ENCODE assay signal across 19 cellular contexts in genomic region chr18:79495591-79496071, GRCh38.
DNase-seq lines count a peak whose midpoint lies in the region; ATAC-seq and TF ChIP-seq lines count a peak whose summit lies in the region.
"Had no signal": no experiment of that assay in that cellular context is flagged by ENCODE, and none has a peak within 500 bp of the region (broad histone marks: within the 10 kb centered on the region; RNA-seq: fewer than 3 reads in every experiment).

No MANE protein-coding gene starts in this region.

- H3K4me3 Mint-ChIP-seq in stimulated activated naive CD8-positive, alpha-beta T cell treated with anti-CD3 and anti-CD28 coated beads, Interleukin-15, Interleukin-2, amounts not matched to agents 100 ng/mL and 50 ng/mL, for 24 hours, result no peak overlapping the region
- H3K4me3 Mint-ChIP-seq in stimulated activated naive CD8-positive, alpha-beta T cell treated with anti-CD3 and anti-CD28 coated beads, Interleukin-15, amount 100 ng/mL, for 72 hours, result no peak overlapping the region
- H3K4me3 Mint-ChIP-seq in osteocyte (ENCODE audit: unreplicated experiment), result no peak overlapping the region
- H3K4me3 Mint-ChIP-seq: activated CD8-positive, alpha-beta memory T cell treated with anti-CD3 and anti-CD28 coated beads, Interleukin-2, amount 10 ng/mL, durations not matched to agents 7 days and 5 days; T-helper 17 cell; WTC11 had no signal

- no peak for DNase-seq in stimulated activated naive CD8-positive, alpha-beta T cell treated with anti-CD3 and anti-CD28 coated beads, Interleukin-15, amount 100 ng/mL, for 72 hours
- DNase-seq in osteocyte (ENCODE audit: extremely low spot score, unreplicated experiment) (peak; percentile 71), DMS153 treated with DMSO at 0.1 percent for 48 hours (lab: John Stamatoyannopoulos, UW; ENCODE audit: unreplicated experiment) (no peak), NOMO-1 (lab: John Stamatoyannopoulos, UW; ENCODE audit: unreplicated experiment in 2 of 2) (no peak), NCI-H1105 treated with DMSO at 0.1 percent for 48 hours (lab: John Stamatoyannopoulos, UW) (no peak)
- DNase-seq: activated CD8-positive, alpha-beta memory T cell treated with anti-CD3 and anti-CD28 coated beads, Interleukin-2, amount 10 ng/mL, durations not matched to agents 7 days and 5 days; activated naive CD4-positive, alpha-beta T cell treated with Interleukin-2 at 50 U/mL for 16 hours; BE2C; brain microvascular endothelial cell; DMS153; NCI-H1436 treated with DMSO at 0.1 percent for 48 hours; NCI-H446; SIG-M5 had no signal

- peaks cover 33% of the 10 kb centered on the region for H3K9me3 Mint-ChIP-seq in stimulated activated naive CD8-positive, alpha-beta T cell treated with anti-CD3 and anti-CD28 coated beads, Interleukin-15, Interleukin-2, amounts not matched to agents 100 ng/mL and 50 ng/mL, for 24 hours
- peaks cover 28 to 34% of the 10 kb centered on the region in 2 donors for H3K9me3 Mint-ChIP-seq in stimulated activated naive CD8-positive, alpha-beta T cell treated with anti-CD3 and anti-CD28 coated beads, Interleukin-15, amount 100 ng/mL, for 72 hours
- H3K9me3 Mint-ChIP-seq in osteocyte (ENCODE audit: unreplicated experiment), result peaks cover 27% of the 10 kb centered on the region

- peak overlapping the region; percentile 31 for H3K27ac Mint-ChIP-seq in stimulated activated naive CD8-positive, alpha-beta T cell treated with anti-CD3 and anti-CD28 coated beads, Interleukin-15, Interleukin-2, amounts not matched to agents 100 ng/mL and 50 ng/mL, for 24 hours
- no peak overlapping the region for H3K27ac Mint-ChIP-seq in stimulated activated naive CD8-positive, alpha-beta T cell treated with anti-CD3 and anti-CD28 coated beads, Interleukin-15, amount 100 ng/mL, for 72 hours
- H3K27ac Mint-ChIP-seq in osteocyte (ENCODE audit: unreplicated experiment), result peak overlapping the region; percentile 25
- H3K27ac Mint-ChIP-seq: activated CD8-positive, alpha-beta memory T cell treated with anti-CD3 and anti-CD28 coated beads, Interleukin-2, amount 10 ng/mL, durations not matched to agents 7 days and 5 days; progenitor cell of endocrine pancreas; T-helper 17 cell; WTC11 had no signal

- peaks cover 68% of the 10 kb centered on the region for H3K36me3 Mint-ChIP-seq in stimulated activated naive CD8-positive, alpha-beta T cell treated with anti-CD3 and anti-CD28 coated beads, Interleukin-15, Interleukin-2, amounts not matched to agents 100 ng/mL and 50 ng/mL, for 24 hours (ENCODE audit: low read depth)
- peaks cover 10% of the 10 kb centered on the region for H3K36me3 Mint-ChIP-seq in osteocyte (ENCODE audit: unreplicated experiment)

- ATAC-seq in stimulated activated naive CD8-positive, alpha-beta T cell treated with anti-CD3 and anti-CD28 coated beads, Interleukin-15, amount 100 ng/mL, for 72 hours, result no peak
- ATAC-seq in esophagus mucosa, result peak; percentile 73
- ATAC-seq: activated CD8-positive, alpha-beta memory T cell treated with anti-CD3 and anti-CD28 coated beads, Interleukin-2, amount 10 ng/mL, durations not matched to agents 7 days and 5 days; heart left ventricle; WTC11 had no signal

- no peak for TF ChIP-seq CTCF in osteocyte (IDR thresholded peaks at IDR 0.05)

- H3K4me1 Mint-ChIP-seq in stimulated activated naive CD8-positive, alpha-beta T cell treated with anti-CD3 and anti-CD28 coated beads, Interleukin-15, Interleukin-2, amounts not matched to agents 100 ng/mL and 50 ng/mL, for 24 hours (ENCODE audit: low read depth), result peaks cover 49% of the 10 kb centered on the region
- H3K4me1 Mint-ChIP-seq in stimulated activated naive CD8-positive, alpha-beta T cell treated with anti-CD3 and anti-CD28 coated beads, Interleukin-15, amount 100 ng/mL, for 72 hours, result peaks cover 18% of the 10 kb centered on the region
- peaks cover 36% of the 10 kb centered on the region for H3K4me1 Mint-ChIP-seq in osteocyte (ENCODE audit: unreplicated experiment)
- H3K4me1 Mint-ChIP-seq: WTC11 had no signal

- no peaks in the 10 kb centered on the region for H3K27me3 Mint-ChIP-seq in stimulated activated naive CD8-positive, alpha-beta T cell treated with anti-CD3 and anti-CD28 coated beads, Interleukin-15, Interleukin-2, amounts not matched to agents 100 ng/mL and 50 ng/mL, for 24 hours
- no peaks in the 10 kb centered on the region for H3K27me3 Mint-ChIP-seq in stimulated activated naive CD8-positive, alpha-beta T cell treated with anti-CD3 and anti-CD28 coated beads, Interleukin-15, amount 100 ng/mL, for 72 hours
- no peaks in the 10 kb centered on the region for H3K27me3 Mint-ChIP-seq in osteocyte (ENCODE audit: unreplicated experiment)
- H3K27me3 Mint-ChIP-seq: activated CD8-positive, alpha-beta memory T cell treated with anti-CD3 and anti-CD28 coated beads, Interleukin-2, amount 10 ng/mL, durations not matched to agents 7 days and 5 days; progenitor cell of endocrine pancreas; T-helper 17 cell had no signal

Comparison
In these comparisons a context has a peak if more than half of its experiments do, and no peak if none do; other contexts are left out.
1. H3K27ac Mint-ChIP-seq: peak in stimulated activated naive CD8-positive, alpha-beta T cell treated with anti-CD3 and anti-CD28 coated beads, Interleukin-15, Interleukin-2, amounts not matched to agents 100 ng/mL and 50 ng/mL, for 24 hours (single experiment) and osteocyte (single experiment); none in stimulated activated naive CD8-positive, alpha-beta T cell treated with anti-CD3 and anti-CD28 coated beads, Interleukin-15, amount 100 ng/mL, for 72 hours (0 of 2).